Comparison of ENCODE assay signal across 13 cellular contexts in the genomic region with DNA sequence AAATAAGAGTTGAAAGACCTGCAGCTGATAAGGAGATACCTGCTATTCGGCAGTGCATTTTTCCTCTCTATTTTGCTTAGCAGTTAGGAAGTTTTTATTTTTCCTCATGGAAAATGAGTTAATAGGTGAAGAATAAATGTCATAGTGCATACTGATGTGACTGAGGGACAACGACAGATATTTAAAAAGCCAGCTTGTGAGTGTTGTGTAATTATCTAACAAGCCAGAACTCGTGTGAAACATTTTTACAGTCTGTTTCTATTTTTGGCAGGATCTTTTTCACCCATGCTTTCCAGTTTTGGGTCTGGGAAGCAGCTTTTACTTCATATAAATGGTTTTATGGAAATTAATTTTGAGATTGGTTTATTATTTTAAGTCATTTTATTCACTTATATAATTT. TPM values are rescaled to one million over a fixed set of nuclear protein-coding genes. Genes with fewer than 3 reads are reported as not detected.
A peak's percentile ranks its signal among the peaks of the same experiment; 100 is the strongest.
DNase-seq lines count a peak whose midpoint lies in the region; ATAC-seq and TF ChIP-seq lines count a peak whose summit lies in the region.
"Had no signal": no experiment of that assay in that cellular context is flagged by ENCODE, and none has a peak within 500 bp of the region (broad histone marks: within the 10 kb centered on the region; RNA-seq: fewer than 3 reads in every experiment).

No MANE protein-coding gene starts in this region.

- POLR2A ChIA-PET in A673 (lab: Charles Lee; ENCODE audit: low non-redundant PET) = no interaction called here

- peaks cover 64% of the 10 kb centered on the region for H3K4me1 Mint-ChIP-seq in activated T-cell treated with anti-CD3 and anti-CD28 coated beads, Interleukin-2, amount 50 U/mL, for 4 hours (ENCODE audit: low read depth)
- peaks cover 72% of the 10 kb centered on the region for H3K4me1 Mint-ChIP-seq in activated T-cell treated with anti-CD3 and anti-CD28 coated beads, Interleukin-2, amount 50 U/mL, for 72 hours (ENCODE audit: low read depth)
- peaks cover 44% of the 10 kb centered on the region for H3K4me1 Mint-ChIP-seq in T-helper 17 cell

- H3K36me3 ChIP-seq in SK-N-MC (ENCODE audit: insufficient read depth, low read length) (peaks cover 7% of the 10 kb centered on the region), subcutaneous abdominal adipose tissue (ENCODE audit: control insufficient read depth in 5 of 5, insufficient read depth in 5 of 5, low read length in 5 of 5) (no peaks in the 10 kb centered on the region), A673 (ENCODE audit: insufficient read depth, low read length, poor library complexity, severe bottlenecking) (no peaks in the 10 kb centered on the region)
- H3K36me3 ChIP-seq: MG63 had no signal

- BruUV-seq in A673 (replicated peaks; lab: Mats Ljungman, UMichigan) = no TSS peak

- CTCF ChIA-PET in A673 (lab: Charles Lee) = no interaction called here

- ATAC-seq in activated T-cell treated with anti-CD3 and anti-CD28 coated beads, Interleukin-2, amount 50 U/mL, for 4 hours = no peak
- ATAC-seq in activated T-cell treated with anti-CD3 and anti-CD28 coated beads, Interleukin-2, amount 50 U/mL, for 72 hours (replicated peaks in 1 of 2) = no peak
- ATAC-seq in right cardiac atrium = no peak
- ATAC-seq in T-helper 17 cell = no peak
- ATAC-seq: left lobe of liver had no signal

- H3K9me3 ChIP-seq in SK-N-MC (ENCODE audit: low read depth, low read length) = no peaks in the 10 kb centered on the region
- H3K9me3 ChIP-seq in right cardiac atrium (ENCODE audit: control insufficient read depth, low read length) = no peaks in the 10 kb centered on the region
- no peaks in the 10 kb centered on the region for H3K9me3 ChIP-seq in subcutaneous abdominal adipose tissue (ENCODE audit: control insufficient read depth in 5 of 5, low read length in 5 of 5)
- H3K9me3 ChIP-seq in T-helper 17 cell (ENCODE audit: control insufficient read depth, low read length, poor library complexity, severe bottlenecking) = no peaks in the 10 kb centered on the region
- no peaks in the 10 kb centered on the region for H3K9me3 ChIP-seq in A673 (ENCODE audit: low read depth, low read length, poor library complexity, severe bottlenecking)
- H3K9me3 ChIP-seq: MG63 had no signal

- H3K27ac ChIP-seq in SK-N-MC (no peak overlapping the region), right cardiac atrium (ENCODE audit: low read length) (peak overlapping the region; percentile 66), subcutaneous abdominal adipose tissue (ENCODE audit: low read depth, low read length) (peak overlapping the region; percentile 58), A673 (ENCODE audit: low read depth, low read length, poor library complexity, severe bottlenecking) (no peak overlapping the region)

- no peaks in the 10 kb centered on the region for H3K36me3 Mint-ChIP-seq in activated T-cell treated with anti-CD3 and anti-CD28 coated beads, Interleukin-2, amount 50 U/mL, for 4 hours (ENCODE audit: insufficient read depth)
- H3K36me3 Mint-ChIP-seq in activated T-cell treated with anti-CD3 and anti-CD28 coated beads, Interleukin-2, amount 50 U/mL, for 72 hours (ENCODE audit: insufficient read depth in 2 of 2) = peaks cover 3 to 5% of the 10 kb centered on the region in 2 donors
- H3K36me3 Mint-ChIP-seq in T-helper 17 cell (ENCODE audit: low read depth) = no peaks in the 10 kb centered on the region

- no peak overlapping the region for H3K27ac Mint-ChIP-seq in activated T-cell treated with anti-CD3 and anti-CD28 coated beads, Interleukin-2, amount 50 U/mL, for 72 hours
- no peak overlapping the region for H3K27ac Mint-ChIP-seq in T-helper 17 cell

- H3K9me3 Mint-ChIP-seq in activated T-cell treated with anti-CD3 and anti-CD28 coated beads, Interleukin-2, amount 50 U/mL, for 4 hours = no peaks in the 10 kb centered on the region
- H3K9me3 Mint-ChIP-seq in activated T-cell treated with anti-CD3 and anti-CD28 coated beads, Interleukin-2, amount 50 U/mL, for 72 hours = no peaks in the 10 kb centered on the region

- H3K27me3 Mint-ChIP-seq in activated T-cell treated with anti-CD3 and anti-CD28 coated beads, Interleukin-2, amount 50 U/mL, for 4 hours (ENCODE audit: low read depth) = no peaks in the 10 kb centered on the region
- H3K27me3 Mint-ChIP-seq in activated T-cell treated with anti-CD3 and anti-CD28 coated beads, Interleukin-2, amount 50 U/mL, for 72 hours (ENCODE audit: low read depth) = no peaks in the 10 kb centered on the region
- H3K27me3 Mint-ChIP-seq in T-helper 17 cell = no peaks in the 10 kb centered on the region

- no peak for TF ChIP-seq CTCF in A673 (conservative IDR thresholded peaks at IDR 0.05; ENCODE audit: low read depth, low read length)

- intact Hi-C loops in right cardiac atrium (cut with DNase I) = loop anchor here in 3 of 4 donors (5.0 to 10.0 kb wide), 4 partner anchors 71 to 141 kb away; a partner anchor contains a TSS
- intact Hi-C loops in A673 (cut with micrococcal nuclease; ENCODE audit: unreplicated experiment) = no loop called here

- H3K4me1 ChIP-seq in right cardiac atrium (ENCODE audit: control insufficient read depth, insufficient read depth, low read length) (no peaks in the 10 kb centered on the region), subcutaneous abdominal adipose tissue (ENCODE audit: control insufficient read depth in 5 of 5, insufficient read depth in 5 of 5, low read length in 5 of 5) (peaks cover 2 to 43% (median 37%) of the 10 kb centered on the region in 5 donors), A673 (ENCODE audit: insufficient read depth, low read length, poor library complexity, severe bottlenecking) (peaks cover 42% of the 10 kb centered on the region)

- 19% methylated on average over 3 of the region's 3 CpGs for WGBS in right cardiac atrium

- H3K9ac ChIP-seq in SK-N-MC (ENCODE audit: insufficient read length) = no peak overlapping the region
- H3K9ac ChIP-seq in subcutaneous abdominal adipose tissue (ENCODE audit: low read length in 5 of 5) = peak overlapping the region in 1 of 5 donors; percentile 8

- peak overlapping the region; percentile 45 for H3K4me3 Mint-ChIP-seq in activated T-cell treated with anti-CD3 and anti-CD28 coated beads, Interleukin-2, amount 50 U/mL, for 4 hours
- peak overlapping the region in 1 of 2 donors; percentile 25 for H3K4me3 Mint-ChIP-seq in activated T-cell treated with anti-CD3 and anti-CD28 coated beads, Interleukin-2, amount 50 U/mL, for 72 hours
- no peak overlapping the region for H3K4me3 Mint-ChIP-seq in T-helper 17 cell

- DNase-seq in activated T-cell treated with anti-CD3 and anti-CD28 coated beads, Interleukin-2, amount 50 U/mL, for 4 hours = no peak
- DNase-seq in activated T-cell treated with anti-CD3 and anti-CD28 coated beads, Interleukin-2, amount 50 U/mL, for 72 hours = no peak
- DNase-seq in SK-N-MC (ENCODE audit: low read depth, low spot score) = no peak
- no peak for DNase-seq in right cardiac atrium
- DNase-seq in T-helper 17 cell = no peak
- no peak for DNase-seq in GF-D8 (lab: John Stamatoyannopoulos, UW)
- DNase-seq in A673 (ENCODE audit: low spot score) = no peak
- DNase-seq: GOT3, MG63, NCI-H446 treated with DMSO at 0.1 percent for 48 hours, SHP77 treated with DMSO at 0.1 percent for 48 hours had no signal

- peak overlapping the region; percentile 28; the same call in 1 of the 2 replicates for H3K4me3 ChIP-seq in SK-N-MC
- peak overlapping the region; percentile 39 for H3K4me3 ChIP-seq in right cardiac atrium (ENCODE audit: low read length)
- H3K4me3 ChIP-seq in subcutaneous abdominal adipose tissue (ENCODE audit: low read depth in 1 of 5, low read length in 5 of 5) = peak overlapping the region in 4 of 5 donors; percentile 20 to 90 (median 50)
- H3K4me3 ChIP-seq in A673 (ENCODE audit: low read depth, low read length, poor library complexity, severe bottlenecking) = no peak overlapping the region
- H3K4me3 ChIP-seq: MG63 had no signal

- H3K27me3 ChIP-seq in right cardiac atrium (ENCODE audit: control insufficient read depth, insufficient read depth) (no peaks in the 10 kb centered on the region), subcutaneous abdominal adipose tissue (ENCODE audit: control insufficient read depth in 5 of 5, insufficient read depth in 4 of 5, low read length in 5 of 5) (no peaks in the 10 kb centered on the region), A673 (replicated peaks; ENCODE audit: insufficient read depth, low read depth, low read length, poor library complexity) (no peaks in the 10 kb centered on the region)
- H3K27me3 ChIP-seq: MG63 had no signal

RNA-seq across cellular contexts. Expression of a gene that starts 2.9 kb away (rescaled TPM):
- 10 to 100 TPM; 12.9 to 16.7 (median 14.9) TPM for total RNA-seq in activated T-cell treated with anti-CD3 and anti-CD28 coated beads, Interleukin-2, amount 50 U/mL, for 4 hours
- total RNA-seq in activated T-cell treated with anti-CD3 and anti-CD28 coated beads, Interleukin-2, amount 50 U/mL, for 72 hours = 10 to 100 TPM; 28.8 to 29.9 TPM
- total RNA-seq in right cardiac atrium = 10 to 100 TPM; 21.6 to 30.0 (median 25.3) TPM
- polyA plus RNA-seq in right cardiac atrium = 10.2 TPM
- total RNA-seq in T-helper 17 cell = 10 to 100 TPM; 20.5 to 27.8 TPM
- total RNA-seq in A673 (2021) = 20.9 and 21.4 TPM in 2 replicates

Comparison
In these comparisons a context has a peak if more than half of its experiments do, and no peak if none do; other contexts are left out.
1. H3K27ac ChIP-seq: peak in right cardiac atrium (single experiment) and subcutaneous abdominal adipose tissue (single experiment); none in SK-N-MC (single experiment) and A673 (single experiment).